In genomic region chr5:68731255-68731654, GRCh38 we compare ENCODE assay signal across 21 cellular contexts.
DNase-seq lines count a peak whose midpoint lies in the region; ATAC-seq, FAIRE-seq and TF ChIP-seq lines count a peak whose summit lies in the region.
"Had no signal": no experiment of that assay in that cellular context is flagged by ENCODE, and none has a peak within 500 bp of the region (broad histone marks: within the 10 kb centered on the region; RNA-seq: fewer than 3 reads in every experiment).

No MANE protein-coding gene starts in this region.

- ATAC-seq in K562 = no peak
- no peak for ATAC-seq in right lobe of liver
- ATAC-seq: stimulated activated naive B cell treated with anti-CD40 and anti-IgM and Interleukin-4, amounts not matched to agents 10 μg/mL and 1 μg/mL and 100 μg/mL, for 72 hours had no signal

- no peak for DNase-seq in SJCRH30
- DNase-seq in K562 (ENCODE audit: extremely low read depth in 1 of 4, low spot score in 3 of 4) = no peak
- DNase-seq in right lobe of liver = no peak
- DNase-seq in smooth muscle cell (lab: John Stamatoyannopoulos, UW; ENCODE audit: unreplicated experiment) = no peak
- DNase-seq in stimulated activated CD4-positive, alpha-beta T cell treated with anti-CD3 and anti-CD28 coated beads, Interleukin-1b, Interleukin-23, amount 100 ng/mL, for 48 hours = no peak
- DNase-seq in NCI-H1092 treated with DMSO at 0.1 percent for 48 hours (lab: John Stamatoyannopoulos, UW) = no peak
- no peak for DNase-seq in superior temporal gyrus (ENCODE audit: extremely low spot score)
- DNase-seq: activated CD4-positive, alpha-beta T cell treated with anti-CD3 and anti-CD28 coated beads, Interleukin-2, amount 50 U/mL, for 4 hours; activated naive CD8-positive, alpha-beta T cell treated with anti-CD3 and anti-CD28 coated beads for 36 hours; effector CD8-positive, alpha-beta T cell; left lung; NCI-H1048; NCI-H187 treated with DMSO at 0.1 percent for 48 hours; stimulated activated CD4-positive, alpha-beta T cell treated with anti-CD3 and anti-CD28 coated beads, Interleukin-4, amount 100 ng/mL, for 1 hour; stimulated activated naive B cell treated with anti-CD40 and anti-IgM and Interleukin-4, amounts not matched to agents 10 μg/mL and 1 μg/mL and 100 μg/mL, for 72 hours had no signal

- peak overlapping the region; percentile 22 for H3K4me3 ChIP-seq in SJCRH30
- no peak overlapping the region for H3K4me3 ChIP-seq in K562
- H3K4me3 ChIP-seq in right lobe of liver = no peak overlapping the region
- H3K4me3 ChIP-seq in smooth muscle cell = no peak overlapping the region
- H3K4me3 ChIP-seq: GM12878, hepatocyte, left lung, thoracic aorta had no signal

- peaks cover 24% of the 10 kb centered on the region for H3K4me1 ChIP-seq in SJCRH30
- H3K4me1 ChIP-seq in K562 (replicated peaks in 1 of 2; ENCODE audit: control insufficient read depth in 2 of 2, insufficient read depth in 2 of 2, low read length in 2 of 2) = no peaks in the 10 kb centered on the region; a peak in 1 of 5 replicates
- H3K4me1 ChIP-seq in right lobe of liver = peaks cover 0 to 11% (median 0%) of the 10 kb centered on the region in 4 donors
- H3K4me1 ChIP-seq in smooth muscle cell (ENCODE audit: low read depth) = peaks cover 9% of the 10 kb centered on the region
- H3K4me1 ChIP-seq: foreskin keratinocyte had no signal

- H4K20me1 ChIP-seq in K562 (replicated peaks; ENCODE audit: control insufficient read depth, insufficient read depth, low read length) (no peaks in the 10 kb centered on the region), smooth muscle cell (ENCODE audit: low read depth) (no peaks in the 10 kb centered on the region)

- no peak for TF ChIP-seq POLR2A in K562 (conservative IDR thresholded peaks at IDR 0.05)
- TF ChIP-seq POLR2A in right lobe of liver (IDR thresholded peaks at IDR 0.05) = no peak

- no peaks in the 10 kb centered on the region for H3K79me2 ChIP-seq in K562 (ENCODE audit: control insufficient read depth, insufficient read depth, low read length)
- no peaks in the 10 kb centered on the region for H3K79me2 ChIP-seq in smooth muscle cell (ENCODE audit: low read depth)
- H3K79me2 ChIP-seq: hepatocyte had no signal

- no peak for TF ChIP-seq RAD21 in K562 (CRISPR knock-in tag; conservative IDR thresholded peaks at IDR 0.05 in 1 of 2, IDR thresholded peaks at IDR 0.05 in 1 of 2)

- no peaks in the 10 kb centered on the region for H3K27me3 ChIP-seq in SJCRH30
- H3K27me3 ChIP-seq in K562 (ENCODE audit: control insufficient read depth in 2 of 2, insufficient read depth in 2 of 2, low read length in 2 of 2) = peaks cover 3 to 6% of the 10 kb centered on the region in 2 experiments; a peak in 3 of 5 replicates
- H3K27me3 ChIP-seq in right lobe of liver = no peaks in the 10 kb centered on the region
- no peaks in the 10 kb centered on the region for H3K27me3 ChIP-seq in smooth muscle cell (ENCODE audit: low read depth)
- H3K27me3 ChIP-seq: hepatocyte, left lung, neutrophil had no signal

- BruUV-seq in K562 (replicated peaks; lab: Mats Ljungman, UMichigan) = no TSS peak

- intact Hi-C loops in K562 (cut with micrococcal nuclease) = no loop called here
- intact Hi-C loops in right lobe of liver (cut with DNase I) = no loop called here

- no peaks in the 10 kb centered on the region for H3K9me1 ChIP-seq in K562 (ENCODE audit: control insufficient read depth, insufficient read depth, low read length)

- no peak overlapping the region for H3K9ac ChIP-seq in K562 (ENCODE audit: insufficient read depth in 1 of 2, low read depth in 2 of 2, low read length in 2 of 2)
- H3K9ac ChIP-seq in smooth muscle cell (ENCODE audit: low read depth) = peak overlapping the region; percentile 67

- TF ChIP-seq EP300 in K562 (IDR thresholded peaks at IDR 0.05; ENCODE audit: low read length) = no peak

- H3K9me3 ChIP-seq in SJCRH30 (replicated peaks) = no peaks in the 10 kb centered on the region
- H3K9me3 ChIP-seq in K562 (replicated peaks; ENCODE audit: control insufficient read depth, insufficient read depth, low read depth, low read length) = no peaks in the 10 kb centered on the region
- no peaks in the 10 kb centered on the region for H3K9me3 ChIP-seq in right lobe of liver
- H3K9me3 ChIP-seq in smooth muscle cell (replicated peaks; ENCODE audit: low read depth) = no peaks in the 10 kb centered on the region
- H3K9me3 ChIP-seq: left lung, neutrophil, thoracic aorta had no signal

- H2AFZ ChIP-seq in K562 (ENCODE audit: low read depth, low read length) (no peak overlapping the region), smooth muscle cell (ENCODE audit: low read depth) (peak overlapping the region; percentile 66)
- H2AFZ ChIP-seq: hepatocyte had no signal

- no peak for FAIRE-seq in K562 (lab: Jason Lieb, UNC)
- FAIRE-seq: GM12878, H1 had no signal

- no peak for TF ChIP-seq CTCF in K562 (IDR thresholded peaks at IDR 0.05 in 2 of 3, conservative IDR thresholded peaks at IDR 0.05 in 1 of 3; ENCODE audit: insufficient read depth in 2 of 3, low read depth in 1 of 3, low read length in 3 of 3)
- no peak for TF ChIP-seq CTCF in right lobe of liver (IDR thresholded peaks at IDR 0.05)
- no peak for TF ChIP-seq CTCF in smooth muscle cell (IDR thresholded peaks at IDR 0.05; ENCODE audit: borderline replicate concordance, insufficient read depth, poor library complexity, severe bottlenecking)

- in situ Hi-C loops in K562 (cut with MboI) = no loop called here

- POLR2A ChIA-PET in K562 (lab: Yijun Ruan, JAX) = no interaction called here

- 11% methylated on average over 2 of the region's 2 CpGs for WGBS in K562 (ENCODE audit: insufficient coverage, low coverage, missing lambda C conversion rate)
- WGBS in right lobe of liver (ENCODE audit: insufficient coverage, low coverage, low lambda C conversion rate, missing lambda C conversion rate) = 63% methylated on average over 2 of the region's 2 CpGs
- 91% methylated on average over 2 of the region's 2 CpGs for WGBS in smooth muscle cell (ENCODE audit: low lambda C conversion rate)

- CTCF ChIA-PET in K562 (lab: Yijun Ruan, JAX; ENCODE audit: low intra/inter-chr PET ratio) = no interaction called here

- no peaks in the 10 kb centered on the region for H3F3A ChIP-seq in smooth muscle cell (ENCODE audit: low read depth)

- H3K36me3 ChIP-seq in SJCRH30 (no peaks in the 10 kb centered on the region), K562 (ENCODE audit: control insufficient read depth, insufficient read depth, low read length) (no peaks in the 10 kb centered on the region), right lobe of liver (no peaks in the 10 kb centered on the region), smooth muscle cell (ENCODE audit: low read depth) (no peaks in the 10 kb centered on the region)
- H3K36me3 ChIP-seq: left lung, neutrophil, thoracic aorta had no signal

- peak overlapping the region; percentile 83 for H3K27ac ChIP-seq in SJCRH30
- H3K27ac ChIP-seq in K562 (ENCODE audit: extremely low read depth, low read depth, low read length) = no peak overlapping the region
- peak overlapping the region; percentile 35 to 62 (median 52) for H3K27ac ChIP-seq in right lobe of liver
- peak overlapping the region; percentile 72 for H3K27ac ChIP-seq in smooth muscle cell (ENCODE audit: low read depth)
- H3K27ac ChIP-seq: foreskin keratinocyte, hepatocyte, left lung, neutrophil, thoracic aorta had no signal

- H3K4me2 ChIP-seq in K562 (ENCODE audit: insufficient read depth, low read length) (no peak overlapping the region), smooth muscle cell (peak overlapping the region; percentile 64)
- H3K4me2 ChIP-seq: hepatocyte had no signal

TF ChIP-seq in K562, 482 proteins besides CTCF, POLR2A, EP300 and RAD21:
- TF ChIP-seq HINFP (tag; conservative IDR thresholded peaks at IDR 0.05; ENCODE audit: low read depth) (no peak), BACH1 (tag; IDR thresholded peaks at IDR 0.05) (peak; percentile 1; the same call in 1 of the 2 replicates)
TF ChIP-seq in K562: peak in this region for 1.
